In the genomic region with DNA sequence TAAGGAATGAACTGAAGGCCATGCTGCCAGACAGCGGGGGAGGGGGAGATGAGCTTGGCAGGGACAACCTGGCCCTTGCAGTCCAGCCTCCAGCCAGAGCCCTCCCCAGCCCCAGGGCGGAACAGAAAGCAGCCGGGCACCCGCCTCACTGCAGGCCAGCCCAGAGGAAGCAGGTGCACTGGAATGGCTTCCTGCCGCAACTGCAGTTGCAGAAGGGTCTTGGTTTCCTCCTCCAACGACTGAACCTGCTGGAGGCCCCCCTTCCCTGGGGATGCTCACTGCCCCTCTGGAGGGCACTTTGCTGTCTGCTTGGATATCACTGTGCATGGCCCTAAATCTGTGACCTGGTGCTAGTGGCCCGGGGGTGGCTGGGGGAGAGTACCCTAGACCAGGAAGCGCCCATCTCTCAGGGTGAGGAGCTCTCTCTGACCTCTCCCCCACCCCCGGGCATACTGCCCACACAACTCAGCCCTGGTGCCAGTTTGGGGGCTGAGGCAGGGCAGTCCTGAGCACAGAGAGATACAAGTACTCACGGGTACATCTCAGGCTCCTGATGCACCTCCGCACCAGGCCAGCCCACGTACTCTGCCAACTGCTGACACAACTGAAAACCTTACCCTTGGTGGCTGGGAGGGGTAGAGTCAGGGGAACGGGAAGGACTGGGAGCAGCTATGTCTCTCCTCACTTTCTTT, we compare ENCODE assay signal across 8 cellular contexts.
A peak's percentile ranks its signal among the peaks of the same experiment; 100 is the strongest.
DNase-seq lines count a peak whose midpoint lies in the region; ATAC-seq lines count a peak whose summit lies in the region.

No MANE protein-coding gene starts in this region.

- peaks cover 33% of the 10 kb centered on the region for H3K4me1 ChIP-seq in muscle layer of colon (ENCODE audit: insufficient read depth, low read length)

- H3K9me3 ChIP-seq in muscle layer of colon (ENCODE audit: low read length) = no peaks in the 10 kb centered on the region

- H3K27me3 ChIP-seq in muscle layer of colon (ENCODE audit: control insufficient read depth in 1 of 2, insufficient read depth in 2 of 2, low read length in 2 of 2) = no peaks in the 10 kb centered on the region

- H3K27ac ChIP-seq in caudate nucleus (ENCODE audit: low read depth, low read length) = peak overlapping the region; percentile 72
- peak overlapping the region; percentile 78 for H3K27ac ChIP-seq in muscle layer of colon (ENCODE audit: low read depth, low read length)

- ATAC-seq in GM18909 (IDR thresholded peaks at IDR 0.05; ENCODE audit: poor library complexity, unreplicated experiment) = peak; percentile 43
- ATAC-seq in HG03520 (IDR thresholded peaks at IDR 0.05; ENCODE audit: unreplicated experiment) = no peak

- no peaks in the 10 kb centered on the region for H3K36me3 ChIP-seq in muscle layer of colon (ENCODE audit: insufficient read depth, low read length)

- peak overlapping the region; percentile 30 for H3K9ac ChIP-seq in muscle layer of colon (ENCODE audit: low read length)

- DNase-seq in NCI-H2196 (lab: John Stamatoyannopoulos, UW; ENCODE audit: unreplicated experiment) (peak; percentile 22), caudate nucleus (lab: John Stamatoyannopoulos, UW) (peak in 49 of 61 donors; percentile 13 to 85 (median 49)), AG20443 (ENCODE audit: low spot score) (no peak), islet precursor cell (no peak), NCI-H82 (lab: John Stamatoyannopoulos, UW) (no peak)

- peak overlapping the region; percentile 12 to 53 for H3K4me3 ChIP-seq in muscle layer of colon (ENCODE audit: low read depth in 1 of 2, low read length in 2 of 2)

Comparison
In these comparisons a context has a peak if more than half of its experiments do, and no peak if none do; other contexts are left out.
1. DNase-seq: peak in NCI-H2196 (single experiment) and caudate nucleus (49 of 61); none in AG20443 (single experiment), islet precursor cell (single experiment) and NCI-H82 (single experiment).